ENCODE assay signal across 18 cellular contexts in genomic region chr13:30038884-30039283, GRCh38.
DNase-seq lines count a peak whose midpoint lies in the region; ATAC-seq and TF ChIP-seq lines count a peak whose summit lies in the region.
"Had no signal": no experiment of that assay in that cellular context is flagged by ENCODE, and none has a peak within 500 bp of the region (broad histone marks: within the 10 kb centered on the region; RNA-seq: fewer than 3 reads in every experiment).

No MANE protein-coding gene starts in this region.

- CTCF ChIA-PET in GM10248 (lab: Yijun Ruan, JAX): interaction anchor here (1.0 to 1.3 kb wide), 2 partner anchors 9 to 115 kb away, joined by 3 to 4 read pairs; no protein-coding TSS in a partner anchor

- H4K20me1 ChIP-seq in smooth muscle cell (ENCODE audit: low read depth): no peaks in the 10 kb centered on the region

- no peak overlapping the region for H3K9ac ChIP-seq in smooth muscle cell (ENCODE audit: low read depth)

- H3K4me2 ChIP-seq in smooth muscle cell: peak overlapping the region; percentile 18

- peak; percentile 34 for TF ChIP-seq CTCF in fibroblast of the aortic adventitia (IDR thresholded peaks at IDR 0.05; ENCODE audit: insufficient read depth, low read length)
- TF ChIP-seq CTCF in smooth muscle cell (IDR thresholded peaks at IDR 0.05; ENCODE audit: borderline replicate concordance, insufficient read depth, poor library complexity, severe bottlenecking): no peak
- no peak for TF ChIP-seq CTCF in GM10248 (IDR thresholded peaks at IDR 0.05; ENCODE audit: control extremely low read depth, extremely low read depth, low read depth, missing control alignments)

- DNase-seq in GM04503 (ENCODE audit: low read depth): peak; percentile 70
- DNase-seq in RPMI7951 (ENCODE audit: low read depth): peak; percentile 53
- peak; percentile 80 for DNase-seq in fibroblast of the aortic adventitia (ENCODE audit: low read depth)
- no peak for DNase-seq in smooth muscle cell (lab: John Stamatoyannopoulos, UW; ENCODE audit: unreplicated experiment)
- DNase-seq in GM10248 (ENCODE audit: extremely low spot score): no peak
- no peak for DNase-seq in stimulated activated CD4-positive, alpha-beta T cell treated with anti-CD3 and anti-CD28 coated beads, Interleukin-12 subunit alpha, Interleukin-12 subunit beta, amount 100 ng/mL, for 4 hours
- DNase-seq in OCI-M2 (lab: John Stamatoyannopoulos, UW; ENCODE audit: unreplicated experiment): no peak
- DNase-seq: activated CD8-positive, alpha-beta T cell treated with anti-CD3 and anti-CD28 coated beads for 36 hours; activated T-cell treated with anti-CD3 and anti-CD28 coated beads, Interleukin-2, amount 50 U/mL, for 72 hours; CD4-positive, alpha-beta T cell; NCI-H1417; NCI-H2227 treated with DMSO at 0.1 percent for 48 hours; stimulated activated CD4-positive, alpha-beta T cell treated with anti-CD3 and anti-CD28 coated beads, Interleukin-1b, Interleukin-23, amount 100 ng/mL, for 48 hours had no signal

- H3K27ac ChIP-seq in smooth muscle cell (ENCODE audit: low read depth): peak overlapping the region; percentile 74
- H3K27ac ChIP-seq: right atrium auricular region, suprapubic skin, VCaP had no signal

- no peak for ATAC-seq in HG03097 (IDR thresholded peaks at IDR 0.05; ENCODE audit: low FRiP score, unreplicated experiment)
- ATAC-seq: activated CD8-positive, alpha-beta T cell treated with anti-CD3 and anti-CD28 coated beads for 36 hours; activated T-cell treated with anti-CD3 and anti-CD28 coated beads, Interleukin-2, amount 50 U/mL, for 72 hours; HCT116 had no signal

- H3K4me3 ChIP-seq in fibroblast of the aortic adventitia (ENCODE audit: low read depth, low read length) (no peak overlapping the region), smooth muscle cell (no peak overlapping the region)
- H3K4me3 ChIP-seq: right atrium auricular region, suprapubic skin had no signal

- no peak overlapping the region for H2AFZ ChIP-seq in smooth muscle cell (ENCODE audit: low read depth)

- POLR2A ChIA-PET in GM10248 (lab: Yijun Ruan, JAX): no interaction called here

- peaks cover 9% of the 10 kb centered on the region for H3K4me1 ChIP-seq in smooth muscle cell (ENCODE audit: low read depth)
- H3K4me1 ChIP-seq: right atrium auricular region had no signal

- H3F3A ChIP-seq in smooth muscle cell (ENCODE audit: low read depth): peaks cover 11% of the 10 kb centered on the region

- no peaks in the 10 kb centered on the region for H3K79me2 ChIP-seq in smooth muscle cell (ENCODE audit: low read depth)

- WGBS in smooth muscle cell (ENCODE audit: low lambda C conversion rate): 20% methylated on average over 4 of the region's 4 CpGs

- H3K27me3 ChIP-seq in smooth muscle cell (ENCODE audit: low read depth): no peaks in the 10 kb centered on the region
- H3K27me3 ChIP-seq: right atrium auricular region had no signal

- H3K36me3 ChIP-seq in smooth muscle cell (ENCODE audit: low read depth): no peaks in the 10 kb centered on the region
- H3K36me3 ChIP-seq: right atrium auricular region, suprapubic skin had no signal

- no peaks in the 10 kb centered on the region for H3K9me3 ChIP-seq in smooth muscle cell (replicated peaks; ENCODE audit: low read depth)
- H3K9me3 ChIP-seq: right atrium auricular region, suprapubic skin had no signal

Comparison
In these comparisons a context has a peak if more than half of its experiments do, and no peak if none do; other contexts are left out.
1. DNase-seq: peak in GM04503 (single experiment), RPMI7951 (single experiment) and fibroblast of the aortic adventitia (single experiment); none in smooth muscle cell (single experiment), GM10248 (single experiment), stimulated activated CD4-positive, alpha-beta T cell treated with anti-CD3 and anti-CD28 coated beads, Interleukin-12 subunit alpha, Interleukin-12 subunit beta, amount 100 ng/mL, for 4 hours (single experiment) and OCI-M2 (single experiment).